Comparison of ENCODE assay signal across 17 cellular contexts in the genomic region with DNA sequence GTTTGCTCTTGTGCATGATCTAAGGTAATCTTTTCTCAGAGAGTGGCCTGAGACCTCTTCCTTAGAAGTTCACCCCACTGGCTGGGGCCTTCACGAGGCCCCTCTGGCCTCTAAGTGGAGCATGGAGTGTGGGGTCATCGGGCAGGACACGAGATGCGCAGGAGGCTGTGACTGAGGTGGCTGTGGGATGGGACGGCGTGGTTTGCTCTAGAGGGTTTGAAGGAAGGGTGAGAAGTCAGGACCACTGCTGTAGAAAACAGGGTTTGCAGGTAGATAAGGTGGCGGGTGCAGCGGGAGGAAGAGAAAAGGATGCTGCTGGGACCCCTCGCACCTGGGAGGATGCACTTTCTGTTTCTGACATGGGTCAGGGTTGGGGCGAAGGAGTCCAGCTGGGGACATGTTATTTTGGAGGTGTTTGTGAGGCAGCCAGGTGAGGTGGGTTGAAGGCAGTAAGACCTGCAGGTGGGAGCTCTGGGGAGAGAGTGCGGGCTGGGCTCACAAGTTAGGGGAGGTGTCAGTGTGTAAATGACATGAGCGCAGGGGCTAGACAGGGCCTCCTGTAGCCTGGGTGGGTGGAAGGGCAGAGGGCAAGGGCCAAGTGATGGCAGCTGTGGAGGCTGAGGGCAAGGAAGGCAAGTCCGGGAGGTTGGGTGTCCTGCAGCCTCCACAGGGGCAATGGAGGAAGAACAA.
"Had no signal": no experiment of that assay in that cellular context is flagged by ENCODE, and none has a peak within 500 bp of the region (broad histone marks: within the 10 kb centered on the region; RNA-seq: fewer than 3 reads in every experiment).

No MANE protein-coding gene starts in this region.

- H3K9me3 Mint-ChIP-seq: activated T-helper 17 cell treated with anti-CD3 and anti-CD28 coated beads, Interleukin-2, amount 50 U/mL, for 72 hours had no signal

- H3K27ac ChIP-seq: epithelial cell of prostate, hepatocyte, ovary, right lobe of liver, stomach had no signal

- H3K4me1 Mint-ChIP-seq: endodermal cell, neural crest cell had no signal

- H3K4me3 Mint-ChIP-seq: activated naive CD4-positive, alpha-beta T cell treated with anti-CD3 and anti-CD28 coated beads, Interleukin-2, amount 10 ng/mL, durations not matched to agents 7 days and 5 days; activated T-helper 17 cell treated with anti-CD3 and anti-CD28 coated beads, Interleukin-2, amount 50 U/mL, for 72 hours; endodermal cell; neural crest cell; stimulated activated effector memory CD8-positive, alpha-beta T cell treated with anti-CD3 and anti-CD28 coated beads, Interleukin-12 subunit alpha, Interleukin-12 subunit beta, amount 100 ng/mL, for 72 hours; type B pancreatic cell had no signal

- ATAC-seq: activated T-helper 17 cell treated with anti-CD3 and anti-CD28 coated beads, Interleukin-2, amount 50 U/mL, for 72 hours; left lobe of liver; stimulated activated effector memory CD8-positive, alpha-beta T cell treated with anti-CD3 and anti-CD28 coated beads, Interleukin-12 subunit alpha, Interleukin-12 subunit beta, amount 100 ng/mL, for 72 hours had no signal

- DNase-seq: activated naive CD4-positive, alpha-beta T cell treated with anti-CD3 and anti-CD28 coated beads, Interleukin-2, amount 10 ng/mL, durations not matched to agents 7 days and 5 days; endodermal cell; foreskin fibroblast; midbrain; stimulated activated CD4-positive, alpha-beta T cell treated with anti-CD3 and anti-CD28 coated beads, Interleukin-4, amount 100 ng/mL, for 24 hours; stomach; T1000 had no signal

- H3K36me3 Mint-ChIP-seq: activated naive CD4-positive, alpha-beta T cell treated with anti-CD3 and anti-CD28 coated beads, Interleukin-2, amount 10 ng/mL, durations not matched to agents 7 days and 5 days; stimulated activated effector memory CD8-positive, alpha-beta T cell treated with anti-CD3 and anti-CD28 coated beads, Interleukin-12 subunit alpha, Interleukin-12 subunit beta, amount 100 ng/mL, for 72 hours; type B pancreatic cell had no signal

- H3K27me3 Mint-ChIP-seq: activated naive CD4-positive, alpha-beta T cell treated with anti-CD3 and anti-CD28 coated beads, Interleukin-2, amount 10 ng/mL, durations not matched to agents 7 days and 5 days; activated T-helper 17 cell treated with anti-CD3 and anti-CD28 coated beads, Interleukin-2, amount 50 U/mL, for 72 hours had no signal

- H3K4me3 ChIP-seq: hepatocyte, lung, ovary, right lobe of liver, stomach had no signal
